In genomic region chr17:61634942-61635538, GRCh38 we compare ENCODE assay signal across 26 cellular contexts. TPM values are rescaled to one million over a fixed set of nuclear protein-coding genes. Genes with fewer than 3 reads are reported as not detected.
"Had no signal": no experiment of that assay in that cellular context is flagged by ENCODE, and none has a peak within 500 bp of the region (broad histone marks: within the 10 kb centered on the region; RNA-seq: fewer than 3 reads in every experiment).

No MANE protein-coding gene starts in this region.

- H3K4me1 ChIP-seq: gastrocnemius medialis, lower lobe of right lung, prostate gland, right atrium auricular region, sigmoid colon, stomach, testis, tibial artery had no signal

- H3K36me3 ChIP-seq: gastrocnemius medialis, lower lobe of right lung, prostate gland, right atrium auricular region, sigmoid colon, stomach, tibial artery had no signal

- H3K27me3 ChIP-seq: gastrocnemius medialis, right atrium auricular region, sigmoid colon, testis, tibial artery had no signal

- H3K27ac ChIP-seq: dorsolateral prefrontal cortex, epithelial cell of prostate, gastrocnemius medialis, lower lobe of right lung, prostate gland, right atrium auricular region, sigmoid colon, stomach, testis, tibial artery had no signal

- ATAC-seq: esophagus mucosa; gastrocnemius medialis; left ventricle myocardium superior; lower lobe of right lung; naive thymus-derived CD8-positive, alpha-beta T cell had no signal

- H3K9me3 ChIP-seq: lower lobe of right lung, prostate gland, testis had no signal

- H3K4me3 ChIP-seq: dorsolateral prefrontal cortex, gastrocnemius medialis, lower lobe of right lung, prostate gland, right atrium auricular region, sigmoid colon, stomach, testis, tibial artery had no signal

- DNase-seq: cortex of kidney; dorsolateral prefrontal cortex; effector CD4-positive, alpha-beta T cell; endodermal cell; foreskin fibroblast; gastrocnemius medialis; left ventricle myocardium superior; lower lobe of right lung; nephron progenitor cell; sigmoid colon; stimulated activated CD4-positive, alpha-beta T cell treated with anti-CD3 and anti-CD28 coated beads, Interleukin-2, amount 100 ng/mL, for 24 hours; stimulated activated CD4-positive, alpha-beta T cell treated with anti-CD3 and anti-CD28 coated beads, Interleukin-4, amount 100 ng/mL, for 24 hours; stomach; testis; tibial artery had no signal

RNA-seq across cellular contexts. Expression of gene NACA2, which starts 44.0 kb away (rescaled TPM):
- total RNA-seq: endodermal cell; esophagus mucosa; gastrocnemius medialis; glomerular endothelial cell; left ventricle myocardium superior; lower lobe of right lung; mesenteric fat pad; myocyte; naive thymus-derived CD8-positive, alpha-beta T cell; osteocyte; right atrium auricular region; sigmoid colon; skeletal muscle tissue; stomach; urinary bladder had no signal
- polyA plus RNA-seq: naive thymus-derived CD8-positive, alpha-beta T cell; sigmoid colon; urinary bladder had no signal
